8 cellular contexts compared by ENCODE assay signal in genomic region chr22:36383110-36383581, GRCh38. TPM values are rescaled to one million over a fixed set of nuclear protein-coding genes. Genes with fewer than 3 reads are reported as not detected.
A peak's percentile ranks its signal among the peaks of the same experiment; 100 is the strongest.
DNase-seq lines count a peak whose midpoint lies in the region; ATAC-seq and TF ChIP-seq lines count a peak whose summit lies in the region.

No MANE protein-coding gene starts in this region.

- WGBS in psoas muscle, 3 donors: 53 to 61% (median 55%) methylated on average over 4 of the region's 4 CpGs
- WGBS in ovary, 3 donors: 27 to 39% (median 35%) methylated on average over 4 of the region's 4 CpGs

- intact Hi-C loops in psoas muscle (cut with DNase I) (loop anchor here in 1 of 2 donors (5.0 kb wide), 1 partner anchor 66 kb away; no protein-coding TSS in a partner anchor), ovary (cut with DNase I) (loop anchor here in 1 of 4 donors (10.0 kb wide), 2 partner anchors 58 to 72 kb away; no protein-coding TSS in a partner anchor)

- peaks cover 0 to 28% of the 10 kb centered on the region in 2 donors for H3K36me3 ChIP-seq in psoas muscle (ENCODE audit: insufficient read depth in 1 of 2, low read depth in 1 of 2)
- no peaks in the 10 kb centered on the region for H3K36me3 ChIP-seq in ovary

- peak overlapping the region; percentile 68 to 98 (median 69) for H3K4me3 Mint-ChIP-seq in T-cell

- H3K4me3 ChIP-seq in psoas muscle (peak overlapping the region; percentile 87), ovary (no peak overlapping the region)

- H3K4me1 Mint-ChIP-seq in T-cell: peaks cover 65 to 82% (median 75%) of the 10 kb centered on the region in 3 donors

- CTCF ChIA-PET in T-cell (lab: Charles Lee): interaction anchor here (0.6 to 0.9 kb wide), 5 partner anchors 13 to 214 kb away, joined by 3 to 6 read pairs (median 4); no protein-coding TSS in a partner anchor

- TF ChIP-seq EP300 in ovary (IDR thresholded peaks at IDR 0.05): no peak

- POLR2A ChIA-PET in T-cell (lab: Charles Lee): interaction anchor here (0.6 to 1.1 kb wide), 5 partner anchors 13 to 1085 kb away, joined by 4 to 12 read pairs (median 6); no protein-coding TSS in a partner anchor

- H3K27me3 ChIP-seq in psoas muscle (ENCODE audit: insufficient read depth in 3 of 3, low read length in 2 of 3) (no peaks in the 10 kb centered on the region), ovary (no peaks in the 10 kb centered on the region)

- no peaks in the 10 kb centered on the region for H3K27me3 Mint-ChIP-seq in T-cell

- H3K27ac ChIP-seq in psoas muscle: peak overlapping the region; percentile 4
- H3K27ac ChIP-seq in ovary: no peak overlapping the region

- H3K4me1 ChIP-seq in psoas muscle (peaks cover 64% of the 10 kb centered on the region), ovary (ENCODE audit: insufficient read depth) (peaks cover 10% of the 10 kb centered on the region)

- no peak for TF ChIP-seq POLR2A in ovary (IDR thresholded peaks at IDR 0.05)

- peaks cover 21% of the 10 kb centered on the region for H3K36me3 Mint-ChIP-seq in T-cell

- ATAC-seq in T-cell (replicated peaks in 1 of 4): no peak
- ATAC-seq in psoas muscle: no peak
- no peak for ATAC-seq in HG02798 (IDR thresholded peaks at IDR 0.05; ENCODE audit: poor library complexity, unreplicated experiment)

- peak; percentile 82 for DNase-seq in activated effector memory CD4-positive, alpha-beta T cell treated with anti-CD3 and anti-CD28 coated beads, Interleukin-2, amount 50 U/mL, for 16 hours
- DNase-seq in activated effector memory CD4-positive, alpha-beta T cell treated with Interleukin-2 at 50 U/mL for 16 hours: no peak
- DNase-seq in T-cell: peak in 30 of 34 experiments; percentile 32 to 80 (median 56)
- DNase-seq in dermis blood vessel endothelial cell: peak; percentile 64
- no peak for DNase-seq in psoas muscle
- DNase-seq in ovary: no peak
- no peak for DNase-seq in epidermal melanocyte (ENCODE audit: insufficient read length, low spot score)

- peak overlapping the region; percentile 95 to 98 for H3K27ac Mint-ChIP-seq in T-cell

- no peaks in the 10 kb centered on the region for H3K9me3 ChIP-seq in psoas muscle
- H3K9me3 ChIP-seq in ovary: no peaks in the 10 kb centered on the region

- TF ChIP-seq CTCF in psoas muscle (IDR thresholded peaks at IDR 0.05) (no peak), ovary (IDR thresholded peaks at IDR 0.05) (no peak)

- no peaks in the 10 kb centered on the region for H3K9me3 Mint-ChIP-seq in T-cell

RNA-seq across cellular contexts. Expression of gene MYH9, which starts 4.6 kb away (rescaled TPM):
- 1,000 to 10,000 TPM in 2 of 5 donors, 100 to 1,000 TPM in 3; 816 to 1,109 (median 896) TPM for total RNA-seq in T-cell
- 803 and 1,099 TPM in 2 replicates for total RNA-seq in dermis blood vessel endothelial cell
- total RNA-seq in psoas muscle: 100 to 1,000 TPM in 3 of 4 donors, 10 to 100 TPM in 1; 92.0 to 214 (median 179) TPM
- polyA plus RNA-seq in psoas muscle: 10 to 100 TPM; 35.6 to 89.3 (median 56.3) TPM
- 100 to 1,000 TPM; 128 to 452 (median 348) TPM for total RNA-seq in ovary
- 100 to 1,000 TPM; 196 to 530 TPM for polyA plus RNA-seq in ovary

Comparison
In these comparisons a context has a peak if more than half of its experiments do, and no peak if none do; other contexts are left out.
1. DNase-seq: peak in activated effector memory CD4-positive, alpha-beta T cell treated with anti-CD3 and anti-CD28 coated beads, Interleukin-2, amount 50 U/mL, for 16 hours (single experiment), T-cell (30 of 34) and dermis blood vessel endothelial cell (single experiment); none in activated effector memory CD4-positive, alpha-beta T cell treated with Interleukin-2 at 50 U/mL for 16 hours (single experiment), psoas muscle (0 of 2), ovary (0 of 5) and epidermal melanocyte (single experiment).